In genomic region chrX:20016618-20016945, GRCh38 we compare ENCODE assay signal across 23 cellular contexts. TPM values are rescaled to one million over a fixed set of nuclear protein-coding genes. Genes with fewer than 3 reads are reported as not detected.
A peak's percentile ranks its signal among the peaks of the same experiment; 100 is the strongest.
DNase-seq lines count a peak whose midpoint lies in the region; ATAC-seq, FAIRE-seq and TF ChIP-seq lines count a peak whose summit lies in the region.
"Had no signal": no experiment of that assay in that cellular context is flagged by ENCODE, and none has a peak within 500 bp of the region (broad histone marks: within the 10 kb centered on the region; RNA-seq: fewer than 3 reads in every experiment).

No MANE protein-coding gene starts in this region.

- H3K4me2 ChIP-seq in HepG2 (ENCODE audit: low read depth, low read length) (no peak overlapping the region), IMR-90 (ENCODE audit: low read depth, low read length) (no peak overlapping the region), neural cell (ENCODE audit: low read length) (no peak overlapping the region)
- H3K4me2 ChIP-seq: BLaER1, GM23338 had no signal

- no peak overlapping the region for H4K91ac ChIP-seq in IMR-90 (ENCODE audit: insufficient read depth, low read depth, low read length)

- no peak overlapping the region for H2AK9ac ChIP-seq in IMR-90 (replicated peaks; ENCODE audit: low read depth, low read length, poor library complexity)

- H2BK5ac ChIP-seq in IMR-90 (ENCODE audit: low read depth, low read length, poor library complexity, severe bottlenecking), result no peak overlapping the region

- H2AK5ac ChIP-seq in IMR-90 (ENCODE audit: low read depth, low read length), result no peak overlapping the region

- H3K4me1 ChIP-seq in HepG2 (ENCODE audit: insufficient read depth, low read length) (no peaks in the 10 kb centered on the region), right lobe of liver (no peaks in the 10 kb centered on the region), IMR-90 (ENCODE audit: control insufficient read depth, insufficient read depth, low read length) (no peaks in the 10 kb centered on the region)
- H3K4me1 ChIP-seq in effector memory CD4-positive, alpha-beta T cell (ENCODE audit: control insufficient read depth, insufficient read depth, low read length, poor library complexity, severe bottlenecking), result no peaks in the 10 kb centered on the region
- H3K4me1 ChIP-seq: HAP-1 had no signal

- H3K36me3 ChIP-seq in HepG2 (replicated peaks in 1 of 2; ENCODE audit: control insufficient read depth in 1 of 2, insufficient read depth in 2 of 2, low read length in 2 of 2) (peaks cover 0 to under 1% of the 10 kb centered on the region in 2 experiments; a peak in 1 of 5 replicates), right lobe of liver (no peaks in the 10 kb centered on the region), IMR-90 (ENCODE audit: control insufficient read depth, insufficient read depth, low read length) (no peaks in the 10 kb centered on the region), neural cell (ENCODE audit: insufficient read depth, low read length) (no peaks in the 10 kb centered on the region)
- H3K36me3 ChIP-seq in effector memory CD4-positive, alpha-beta T cell (ENCODE audit: control insufficient read depth, insufficient read depth, low read length), result no peaks in the 10 kb centered on the region
- H3K36me3 ChIP-seq: BLaER1, HAP-1 had no signal

- no peak overlapping the region for H3K18ac ChIP-seq in IMR-90 (ENCODE audit: low read depth, low read length)

- no peak overlapping the region for H3K9ac ChIP-seq in HepG2 (ENCODE audit: insufficient read depth, low read depth, low read length)
- H3K9ac ChIP-seq in IMR-90 (ENCODE audit: low read depth, low read length), result no peak overlapping the region
- no peak overlapping the region for H3K9ac ChIP-seq in neural cell (ENCODE audit: low read length)
- H3K9ac ChIP-seq: BLaER1 had no signal

- H4K5ac ChIP-seq in IMR-90 (ENCODE audit: low read depth, low read length), result no peak overlapping the region

- in situ Hi-C loops in HepG2 (cut with HindIII; ENCODE audit: extremely low pct_ligation_motif_present, low pct_unique_long_range_greater_than_20kb) (no loop called here), IMR-90 (cut with MboI; ENCODE audit: low sequenced_read_pairs) (no loop called here)

- H4K20me1 ChIP-seq in HepG2 (ENCODE audit: insufficient read depth, low read length) (no peaks in the 10 kb centered on the region), IMR-90 (ENCODE audit: insufficient read depth, low read length) (no peaks in the 10 kb centered on the region), neural cell (ENCODE audit: insufficient read depth) (no peaks in the 10 kb centered on the region)
- H4K20me1 ChIP-seq: BLaER1 had no signal

- TF ChIP-seq CTCF in HepG2 (CRISPR knock-in tag; IDR thresholded peaks at IDR 0.05) (no peak), right lobe of liver (IDR thresholded peaks at IDR 0.05) (no peak), IMR-90 (conservative IDR thresholded peaks at IDR 0.05; ENCODE audit: low read depth, low read length) (no peak), neural cell (IDR thresholded peaks at IDR 0.05; ENCODE audit: poor library complexity, severe bottlenecking) (no peak)

- H3K27ac ChIP-seq in HepG2 (ENCODE audit: extremely low read length, insufficient read depth, low read length), result no peak overlapping the region
- no peak overlapping the region for H3K27ac ChIP-seq in right lobe of liver
- H3K27ac ChIP-seq in IMR-90 (ENCODE audit: insufficient read depth, low read length), result no peak overlapping the region
- H3K27ac ChIP-seq in neural cell (ENCODE audit: low read length), result peak overlapping the region; percentile 37
- no peak overlapping the region for H3K27ac ChIP-seq in effector memory CD4-positive, alpha-beta T cell (ENCODE audit: insufficient read depth, low read length, poor library complexity, severe bottlenecking)
- H3K27ac ChIP-seq: 22Rv1, BLaER1 had no signal

- H3K56ac ChIP-seq in IMR-90 (ENCODE audit: extremely low read depth, insufficient read depth, low read length), result no peak overlapping the region

- no peaks in the 10 kb centered on the region for H3K79me2 ChIP-seq in HepG2 (ENCODE audit: insufficient read depth, low read length)
- H3K79me2 ChIP-seq in neural cell (replicated peaks; ENCODE audit: insufficient read depth, low read length), result no peaks in the 10 kb centered on the region

- DNase-seq in HepG2 (ENCODE audit: low spot score), result no peak
- no peak for DNase-seq in right lobe of liver
- no peak for DNase-seq in IMR-90
- no peak for DNase-seq in effector memory CD4-positive, alpha-beta T cell
- no peak for DNase-seq in HT-29 (ENCODE audit: low spot score)
- DNase-seq in activated effector memory CD4-positive, alpha-beta T cell treated with Interleukin-2 at 50 U/mL for 16 hours, result no peak
- DNase-seq: ACHN; CD4-positive, alpha-beta T cell; CD8-positive, alpha-beta memory T cell; DMS 273 treated with DMSO at 0.1 percent for 48 hours; DMS79 treated with DMSO at 0.1 percent for 48 hours; GF-D8; HFFc6 had no signal

- H3K4me3 ChIP-seq in HepG2 (replicated peaks in 1 of 3; ENCODE audit: insufficient read depth in 1 of 3, low read depth in 2 of 3, low read length in 3 of 3) (no peak overlapping the region), right lobe of liver (no peak overlapping the region), IMR-90 (ENCODE audit: insufficient read depth, low read depth, low read length) (no peak overlapping the region), neural cell (ENCODE audit: low read length) (no peak overlapping the region)
- H3K4me3 ChIP-seq in effector memory CD4-positive, alpha-beta T cell (ENCODE audit: insufficient read depth, low read depth, low read length, poor library complexity, severe bottlenecking), result no peak overlapping the region
- H3K4me3 ChIP-seq: BLaER1, GM23338, HAP-1 had no signal

- H2AFZ ChIP-seq in HepG2 (ENCODE audit: low read length) (no peak overlapping the region), IMR-90 (replicated peaks; ENCODE audit: low read length, poor library complexity) (no peak overlapping the region), neural cell (ENCODE audit: low read depth, low read length) (no peak overlapping the region)
- H2AFZ ChIP-seq: GM23338 had no signal

- H2BK20ac ChIP-seq in IMR-90 (ENCODE audit: low read depth, low read length), result no peak overlapping the region

- POLR2A ChIA-PET in HepG2 (lab: Yijun Ruan, JAX) (no interaction called here), IMR-90 (lab: Charles Lee; ENCODE audit: unreplicated experiment) (no interaction called here)

- no peaks in the 10 kb centered on the region for H3K9me3 ChIP-seq in HepG2 (ENCODE audit: low read length)
- peaks cover 0 to 11% (median 0%) of the 10 kb centered on the region in 4 donors for H3K9me3 ChIP-seq in right lobe of liver
- peaks cover 13% of the 10 kb centered on the region for H3K9me3 ChIP-seq in IMR-90 (ENCODE audit: control insufficient read depth, insufficient read depth, low read length)
- H3K9me3 ChIP-seq in neural cell (ENCODE audit: low read length), result no peaks in the 10 kb centered on the region
- H3K9me3 ChIP-seq in effector memory CD4-positive, alpha-beta T cell (ENCODE audit: control insufficient read depth, low read length), result no peaks in the 10 kb centered on the region

- ATAC-seq in HepG2 (no peak), right lobe of liver (no peak), IMR-90 (ENCODE audit: low read depth) (no peak)
- ATAC-seq: GM23338 had no signal

- no peak overlapping the region for H4K8ac ChIP-seq in IMR-90 (ENCODE audit: low read depth in 2 of 2, low read length in 2 of 2)

- intact Hi-C loops in HepG2 (cut with micrococcal nuclease; ENCODE audit: unreplicated experiment), result no loop called here
- intact Hi-C loops in right lobe of liver (cut with DNase I), result no loop called here
- intact Hi-C loops in IMR-90 (cut with micrococcal nuclease), result no loop called here

- H3K27me3 ChIP-seq in HepG2 (ENCODE audit: control insufficient read depth in 1 of 2, insufficient read depth in 2 of 2, low read length in 2 of 2), result no peaks in the 10 kb centered on the region
- no peaks in the 10 kb centered on the region for H3K27me3 ChIP-seq in right lobe of liver
- H3K27me3 ChIP-seq in IMR-90 (ENCODE audit: control insufficient read depth, insufficient read depth, low read length), result peaks cover 12% of the 10 kb centered on the region
- no peaks in the 10 kb centered on the region for H3K27me3 ChIP-seq in neural cell (ENCODE audit: insufficient read depth, low read depth, low read length)
- H3K27me3 ChIP-seq in effector memory CD4-positive, alpha-beta T cell (replicated peaks; ENCODE audit: control insufficient read depth, insufficient read depth, low read length, poor library complexity, severe bottlenecking), result no peaks in the 10 kb centered on the region
- H3K27me3 ChIP-seq: BLaER1 had no signal

- no peak overlapping the region for H2BK120ac ChIP-seq in IMR-90 (ENCODE audit: low read depth, low read length)

- no peaks in the 10 kb centered on the region for H3K79me1 ChIP-seq in IMR-90 (ENCODE audit: low read depth in 1 of 2, low read length in 2 of 2)

- no peak for TF ChIP-seq RAD21 in HepG2 (CRISPR knock-in tag; IDR thresholded peaks at IDR 0.05)
- no peak for TF ChIP-seq RAD21 in IMR-90 (IDR thresholded peaks at IDR 0.05; ENCODE audit: low read length)
- no peak for TF ChIP-seq RAD21 in neural cell (conservative IDR thresholded peaks at IDR 0.05)

- CTCF ChIA-PET in HepG2 (lab: Yijun Ruan, JAX; ENCODE audit: low intra/inter-chr PET ratio, low total read pairs), result no interaction called here
- CTCF ChIA-PET in IMR-90 (lab: Yijun Ruan, JAX), result interaction anchor here (1.1 kb wide), 1 partner anchor 81 kb away, joined by 3 read pairs; no protein-coding TSS in a partner anchor

- H3K23ac ChIP-seq in IMR-90 (ENCODE audit: low read depth, low read length), result no peak overlapping the region

- H3K9me2 ChIP-seq in neural cell (ENCODE audit: insufficient read depth, low read length), result no peaks in the 10 kb centered on the region

- BruUV-seq in HepG2 (replicated peaks; lab: Mats Ljungman, UMichigan), result no TSS peak
- BruUV-seq in IMR-90 (replicated peaks; lab: Mats Ljungman, UMichigan), result no TSS peak

- no peaks in the 10 kb centered on the region for H3K9me1 ChIP-seq in IMR-90 (ENCODE audit: insufficient read depth, low read length)

- no peaks in the 10 kb centered on the region for H3F3A ChIP-seq in neural cell (ENCODE audit: insufficient read depth, low read length, poor library complexity, severe bottlenecking)

- TF ChIP-seq EP300 in HepG2 (IDR thresholded peaks at IDR 0.05; ENCODE audit: low read depth in 2 of 2, low read length in 2 of 2) (no peak), HepG2 (CRISPR knock-in tag; IDR thresholded peaks at IDR 0.05; ENCODE audit: borderline replicate concordance) (no peak), neural cell (conservative IDR thresholded peaks at IDR 0.05; ENCODE audit: poor library complexity, severe bottlenecking) (no peak)

- dilution Hi-C loops in IMR-90 (cut with HindIII; ENCODE audit: low sequenced_read_pairs, unreplicated experiment), result no loop called here

- H3K4ac ChIP-seq in IMR-90 (ENCODE audit: low read depth, low read length), result no peak overlapping the region

- TF ChIP-seq POLR2A in HepG2 (IDR thresholded peaks at IDR 0.05; ENCODE audit: insufficient read depth in 1 of 2, low read depth in 2 of 2, low read length in 2 of 2) (no peak), right lobe of liver (IDR thresholded peaks at IDR 0.05) (no peak), IMR-90 (IDR thresholded peaks at IDR 0.05; ENCODE audit: low read depth, low read length) (no peak)

- no peak overlapping the region for H3K14ac ChIP-seq in IMR-90 (replicated peaks; ENCODE audit: low read depth, low read length)

- no peak for FAIRE-seq in HepG2 (lab: Jason Lieb, UNC)
- FAIRE-seq in colon (lab: Jason Lieb, UNC), result peak; percentile 73
- FAIRE-seq: A204.1, D721Med, GM12891, H54 had no signal

- no peak overlapping the region for H2BK15ac ChIP-seq in IMR-90 (ENCODE audit: low read depth, low read length)

- WGBS in HepG2 (ENCODE audit: low lambda C conversion rate), result 100% methylated on average over 2 of the region's 2 CpGs
- WGBS in right lobe of liver (ENCODE audit: insufficient coverage, low coverage, low lambda C conversion rate, missing lambda C conversion rate), result 56% methylated on average over 2 of the region's 2 CpGs
- no CpG with 5 or more reads among the region's 2 CpGs for WGBS in IMR-90 (ENCODE audit: extremely low coverage in 2 of 2, insufficient read length in 1 of 2), 2 experiments

RNA-seq across cellular contexts. Expression of gene BCLAF3, which starts 25.7 kb away (rescaled TPM):
- 2.3 and 2.7 TPM in 2 replicates for total RNA-seq in HepG2 (2016; rRNA removed; fragmentation: Illumina TruSeq; extraction: Trizol)
- total RNA-seq in HepG2 (2016; cell fraction: cytosol; rRNA removed; fragmentation: Illumina TruSeq; extraction: Trizol; ENCODE audit: low read depth), result 3.1 and 4.1 TPM in 2 replicates
- 2.8 and 3.1 TPM in 2 replicates for total RNA-seq in HepG2 (2016; cell fraction: insoluble cytoplasmic fraction; rRNA removed; fragmentation: Illumina TruSeq; extraction: Trizol)
- 3.1 and 4.3 TPM in 2 replicates for total RNA-seq in HepG2 (2016; cell fraction: membrane; rRNA removed; fragmentation: Illumina TruSeq; extraction: Trizol)
- total RNA-seq in HepG2 (2016; cell fraction: nucleus; rRNA removed; fragmentation: Illumina TruSeq; extraction: Trizol), result 4.7 and 6.2 TPM in 2 replicates
- polyA plus RNA-seq in HepG2 (2011; rRNA removed), result 1.5 and 1.8 TPM in 2 replicates
- 0.21 and 0.42 TPM in 2 replicates for polyA plus RNA-seq in HepG2 (2011; cell fraction: cytosol; rRNA removed)
- polyA plus RNA-seq in HepG2 (2011; cell fraction: nucleus; rRNA removed), result 2.6 and 4.6 TPM in 2 replicates
- 2.2 and 2.5 TPM in 2 replicates for polyA plus RNA-seq in HepG2 (2012)
- polyA plus RNA-seq in HepG2 (2016; cell fraction: cytosol; fragmentation: Illumina TruSeq; extraction: Trizol; ENCODE audit: low read depth), result 0.17 and 0.46 TPM in 2 replicates
- 3.1 and 4.5 TPM in 2 replicates for polyA plus RNA-seq in HepG2 (2016; cell fraction: insoluble cytoplasmic fraction; fragmentation: Illumina TruSeq; extraction: Trizol; ENCODE audit: low read depth)
- 0.37 and 1.1 TPM in 2 replicates for polyA plus RNA-seq in HepG2 (2016; cell fraction: membrane; fragmentation: Illumina TruSeq; extraction: Trizol; ENCODE audit: low read depth)
- 9.1 and 10.0 TPM in 2 replicates for polyA plus RNA-seq in HepG2 (2016; cell fraction: nucleus; fragmentation: Illumina TruSeq; extraction: Trizol; ENCODE audit: insufficient read depth, low read depth)
- 0.30 and 0.84 TPM in 2 replicates for polyA minus RNA-seq in HepG2 (2011; rRNA and poly(A)+ RNA removed; ENCODE audit: low replicate concordance)
- 0.89 and 1.1 TPM in 2 replicates for polyA minus RNA-seq in HepG2 (2011; cell fraction: cytosol; rRNA and poly(A)+ RNA removed)
- polyA minus RNA-seq in HepG2 (2011; cell fraction: nucleus; rRNA and poly(A)+ RNA removed), result 7.9 and 9.9 TPM in 2 replicates
- 1 to 10 TPM; 2.1 to 4.1 (median 3.0) TPM for total RNA-seq in right lobe of liver
- total RNA-seq in IMR-90 (2012; rRNA removed), result 1.6 and 2.8 TPM in 2 replicates
- polyA plus RNA-seq in IMR-90 (2012; rRNA removed), result 1.0 and 1.6 TPM in 2 replicates
- polyA plus RNA-seq in IMR-90 (2012; cell fraction: cytosol; rRNA removed), result 0.10 and 0.13 TPM in 2 replicates
- 0.70 and 5.5 TPM in 2 replicates for polyA plus RNA-seq in IMR-90 (2012; cell fraction: nucleus; rRNA removed; ENCODE audit: low replicate concordance)
- polyA plus RNA-seq in neural cell, result 34.6 and 148 TPM in 2 replicates
- 43.6 and 54.3 TPM in 2 replicates for polyA minus RNA-seq in neural cell
- total RNA-seq in HT-29 (2014; rRNA removed; shearing (Covaris generic)), result 2.6 and 2.8 TPM in 2 replicates
